ENCODE assay signal across 25 cellular contexts in genomic region chr22:48241658-48242057, GRCh38.
DNase-seq lines count a peak whose midpoint lies in the region; ATAC-seq, FAIRE-seq and TF ChIP-seq lines count a peak whose summit lies in the region.
"Had no signal": no experiment of that assay in that cellular context is flagged by ENCODE, and none has a peak within 500 bp of the region (broad histone marks: within the 10 kb centered on the region; RNA-seq: fewer than 3 reads in every experiment).

No MANE protein-coding gene starts in this region.

- no peaks in the 10 kb centered on the region for H3K4me1 ChIP-seq in kidney (ENCODE audit: control insufficient read depth in 1 of 2, insufficient read depth in 1 of 2, low read depth in 1 of 2, low read length in 2 of 2)
- peaks cover 0 to 24% (median 0%) of the 10 kb centered on the region in 6 donors for H3K4me1 ChIP-seq in spleen
- H3K4me1 ChIP-seq: HAP-1, upper lobe of left lung had no signal

- H3K9me3 Mint-ChIP-seq in stimulated activated naive CD8-positive, alpha-beta T cell treated with anti-CD3 and anti-CD28 coated beads, Interleukin-15, Interleukin-2, amounts not matched to agents 100 ng/mL and 50 ng/mL, for 24 hours: no peaks in the 10 kb centered on the region
- H3K9me3 Mint-ChIP-seq: memory B cell had no signal

- TF ChIP-seq POLR2A in spleen (IDR thresholded peaks at IDR 0.05): no peak

- peaks cover 5% of the 10 kb centered on the region for H3K27me3 Mint-ChIP-seq in stimulated activated naive CD8-positive, alpha-beta T cell treated with anti-CD3 and anti-CD28 coated beads, Interleukin-15, Interleukin-2, amounts not matched to agents 100 ng/mL and 50 ng/mL, for 24 hours

- no peak for FAIRE-seq in kidney (lab: Jason Lieb, UNC)
- FAIRE-seq: bronchial epithelial cell had no signal

- no peak overlapping the region for H3K9ac ChIP-seq in kidney (ENCODE audit: low read length in 2 of 2)

- H3K4me1 Mint-ChIP-seq in stimulated activated naive CD8-positive, alpha-beta T cell treated with anti-CD3 and anti-CD28 coated beads, Interleukin-15, Interleukin-2, amounts not matched to agents 100 ng/mL and 50 ng/mL, for 24 hours (ENCODE audit: low read depth): peaks cover 12% of the 10 kb centered on the region
- H3K4me1 Mint-ChIP-seq: memory B cell had no signal

- H3K4me3 Mint-ChIP-seq in stimulated activated naive CD8-positive, alpha-beta T cell treated with anti-CD3 and anti-CD28 coated beads, Interleukin-15, Interleukin-2, amounts not matched to agents 100 ng/mL and 50 ng/mL, for 24 hours: no peak overlapping the region
- H3K4me3 Mint-ChIP-seq: activated naive CD4-positive, alpha-beta T cell treated with anti-CD3 and anti-CD28 coated beads for 36 hours; memory B cell had no signal

- no peaks in the 10 kb centered on the region for H3K36me3 ChIP-seq in kidney (ENCODE audit: control insufficient read depth in 1 of 2, insufficient read depth in 2 of 2, low read length in 2 of 2)
- H3K36me3 ChIP-seq in spleen: no peaks in the 10 kb centered on the region
- H3K36me3 ChIP-seq: HAP-1, ovary, upper lobe of left lung had no signal

- WGBS in spleen, 5 donors: 42 to 57% (median 44%) methylated on average over 10 to 16 of the region's 16 CpGs

- no peak overlapping the region for H3K4me3 ChIP-seq in kidney (ENCODE audit: low read length in 2 of 2)
- H3K4me3 ChIP-seq in spleen: no peak overlapping the region
- H3K4me3 ChIP-seq: coronary artery, HAP-1, ovary, upper lobe of left lung had no signal

- peak overlapping the region; percentile 45 for H3K27ac Mint-ChIP-seq in stimulated activated naive CD8-positive, alpha-beta T cell treated with anti-CD3 and anti-CD28 coated beads, Interleukin-15, Interleukin-2, amounts not matched to agents 100 ng/mL and 50 ng/mL, for 24 hours
- H3K27ac Mint-ChIP-seq: activated naive CD4-positive, alpha-beta T cell treated with anti-CD3 and anti-CD28 coated beads for 36 hours; memory B cell had no signal

- no peaks in the 10 kb centered on the region for H3K36me3 Mint-ChIP-seq in stimulated activated naive CD8-positive, alpha-beta T cell treated with anti-CD3 and anti-CD28 coated beads, Interleukin-15, Interleukin-2, amounts not matched to agents 100 ng/mL and 50 ng/mL, for 24 hours (ENCODE audit: low read depth)
- H3K36me3 Mint-ChIP-seq: memory B cell had no signal

- H3K27me3 ChIP-seq in spleen (replicated peaks in 1 of 7): peaks cover 0 to 44% (median 3%) of the 10 kb centered on the region in 7 donors
- H3K27me3 ChIP-seq: ovary, upper lobe of left lung had no signal

- H3K27ac ChIP-seq in kidney (ENCODE audit: low read depth in 2 of 2, low read length in 2 of 2) (no peak overlapping the region), spleen (no peak overlapping the region)
- H3K27ac ChIP-seq: coronary artery, ovary, upper lobe of left lung had no signal

- ATAC-seq in stimulated activated naive CD8-positive, alpha-beta T cell treated with anti-CD3 and anti-CD28 coated beads, Interleukin-15, Interleukin-2, amounts not matched to agents 100 U/mL and 50 U/mL, for 24 hours: no peak
- ATAC-seq in HG03354 (IDR thresholded peaks at IDR 0.05; ENCODE audit: poor library complexity, severe bottlenecking, unreplicated experiment): no peak

- no peak for DNase-seq in stimulated activated naive CD8-positive, alpha-beta T cell treated with anti-CD3 and anti-CD28 coated beads, Interleukin-15, Interleukin-2, amounts not matched to agents 100 U/mL and 50 U/mL, for 24 hours
- DNase-seq in kidney (peak; percentile 37), spleen (peak; percentile 77), pons (ENCODE audit: low spot score) (no peak)
- no peak for DNase-seq in effector CD8-positive, alpha-beta T cell (lab: John Stamatoyannopoulos, UW)
- DNase-seq: ACHN; activated CD4-positive, alpha-beta T cell treated with anti-CD3 and anti-CD28 coated beads for 1 hour; activated naive CD4-positive, alpha-beta T cell treated with anti-CD3 and anti-CD28 coated beads for 36 hours; activated T-cell treated with anti-CD3 and anti-CD28 coated beads, Interleukin-2, amount 50 U/mL, for 48 hours; amniotic stem cell; C1 segment of cervical spinal cord; NCI-H1694; NCI-H2171; NCI-H510A treated with DMSO at 0.1 percent for 48 hours; ovary; SHP77 treated with DMSO at 0.1 percent for 48 hours; stimulated activated CD4-positive, alpha-beta T cell treated with anti-CD3 and anti-CD28 coated beads, Interleukin-4, amount 100 ng/mL, for 4 hours; T-helper 1 cell; upper lobe of left lung had no signal

- H3K9me3 ChIP-seq in kidney (ENCODE audit: control insufficient read depth in 1 of 2, low read length in 2 of 2) (no peaks in the 10 kb centered on the region), spleen (peaks cover 0 to 3% (median 0%) of the 10 kb centered on the region in 8 donors)
- H3K9me3 ChIP-seq: HAP-1, ovary, upper lobe of left lung had no signal

- intact Hi-C loops in kidney (cut with DNase I) (no loop called here), spleen (cut with DNase I; ENCODE audit: low total_unique reads) (no loop called here)

- TF ChIP-seq CTCF in kidney (IDR thresholded peaks at IDR 0.05; ENCODE audit: borderline replicate concordance, extremely low read depth, insufficient read depth) (no peak), spleen (IDR thresholded peaks at IDR 0.05 in 8 of 11, conservative IDR thresholded peaks at IDR 0.05 in 3 of 11) (no peak)

Comparison
In these comparisons a context has a peak if more than half of its experiments do, and no peak if none do; other contexts are left out.
1. DNase-seq: peak in kidney (single experiment) and spleen (single experiment); none in stimulated activated naive CD8-positive, alpha-beta T cell treated with anti-CD3 and anti-CD28 coated beads, Interleukin-15, Interleukin-2, amounts not matched to agents 100 U/mL and 50 U/mL, for 24 hours (single experiment), pons (single experiment) and effector CD8-positive, alpha-beta T cell (single experiment).